14 cellular contexts compared by ENCODE assay signal in the genomic region with DNA sequence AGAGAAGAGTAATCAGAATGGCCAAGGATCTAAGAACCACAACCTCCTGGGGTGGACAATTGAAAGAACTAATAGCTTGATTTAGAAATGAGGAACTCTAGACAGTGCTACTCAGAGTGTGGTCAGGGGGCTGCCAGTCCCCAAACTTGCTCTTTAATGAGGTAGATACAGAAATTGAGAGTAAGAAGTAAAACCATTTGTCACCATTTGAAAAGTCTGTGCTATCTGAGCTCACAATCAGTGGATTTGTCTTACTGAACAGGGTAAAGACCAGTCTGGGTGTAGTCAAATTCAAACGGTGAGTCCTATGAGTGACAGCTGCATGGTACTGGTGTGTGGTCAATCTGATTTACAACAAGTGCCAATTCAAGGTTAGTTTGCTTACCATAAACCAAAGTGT.
"Had no signal": no experiment of that assay in that cellular context is flagged by ENCODE, and none has a peak within 500 bp of the region (broad histone marks: within the 10 kb centered on the region; RNA-seq: fewer than 3 reads in every experiment).

No MANE protein-coding gene starts in this region.

- H3K27ac ChIP-seq: pancreas, spleen, stomach had no signal

- H3K27me3 ChIP-seq: heart left ventricle, pancreas, spleen, stomach had no signal

- DNase-seq: activated CD4-positive, CD25-positive, alpha-beta regulatory T cell treated with anti-CD3 and anti-CD28 coated beads, Interleukin-2, amount 50 U/mL, for 72 hours; activated naive CD4-positive, alpha-beta T cell treated with anti-CD3 and anti-CD28 coated beads for 36 hours; activated naive CD8-positive, alpha-beta T cell treated with anti-CD3 and anti-CD28 coated beads, Interleukin-2, amount 50 U/mL, for 24 hours; endodermal cell; heart left ventricle; immature natural killer cell; pancreas; spleen; stomach; T1000 had no signal

- FAIRE-seq: astrocyte, frontal cortex, pancreas had no signal

- H3K4me1 ChIP-seq: pancreas had no signal

- H3K9me3 ChIP-seq: pancreas had no signal

- ATAC-seq: activated naive CD8-positive, alpha-beta T cell treated with anti-CD3 and anti-CD28 coated beads, Interleukin-2, amount 50 U/mL, for 24 hours; activated T-helper 17 cell treated with anti-CD3 and anti-CD28 coated beads, Interleukin-2, amount 50 U/mL, for 72 hours; heart left ventricle; pancreas; sciatic nerve had no signal

- H3K4me3 ChIP-seq: heart left ventricle, pancreas, spleen, stomach had no signal
